In the genomic region with DNA sequence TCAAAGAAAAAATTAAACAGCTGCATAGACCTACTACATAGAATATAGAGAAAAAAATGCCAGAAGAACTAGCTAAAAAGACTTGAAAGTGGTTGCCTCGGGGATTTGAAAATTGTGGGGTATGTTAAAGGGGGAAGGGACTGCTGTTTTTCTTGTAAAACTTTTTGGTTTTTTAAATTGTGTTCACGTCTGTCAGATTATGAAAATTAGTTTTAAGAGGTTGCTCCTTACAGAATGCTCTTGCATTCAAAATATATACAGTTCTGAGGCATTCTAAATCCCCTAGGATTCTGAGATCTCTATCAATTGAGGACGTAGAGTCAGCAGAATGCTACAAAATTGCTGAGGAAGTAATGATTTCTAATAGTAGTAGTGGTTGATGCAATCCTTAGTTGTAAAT, we compare ENCODE assay signal across 22 cellular contexts.
"Had no signal": no experiment of that assay in that cellular context is flagged by ENCODE, and none has a peak within 500 bp of the region (broad histone marks: within the 10 kb centered on the region; RNA-seq: fewer than 3 reads in every experiment).

No MANE protein-coding gene starts in this region.

- H3K27ac Mint-ChIP-seq: activated CD4-positive, alpha-beta memory T cell treated with anti-CD3 and anti-CD28 coated beads, Interleukin-2, amount 10 ng/mL, durations not matched to agents 7 days and 5 days; activated T-helper 17 cell treated with anti-CD3 and anti-CD28 coated beads, Interleukin-2, amount 50 U/mL, for 72 hours; stimulated activated effector memory CD8-positive, alpha-beta T cell treated with anti-CD3 and anti-CD28 coated beads, Interleukin-12 subunit alpha, Interleukin-12 subunit beta, amount 100 ng/mL, for 72 hours had no signal

- ATAC-seq: activated T-helper 17 cell treated with anti-CD3 and anti-CD28 coated beads, Interleukin-2, amount 50 U/mL, for 72 hours; esophagus mucosa; gastroesophageal sphincter; heart left ventricle; SK-N-SH treated with all-trans-retinoic acid at 6 μM for 48 hours; stimulated activated effector memory CD8-positive, alpha-beta T cell treated with anti-CD3 and anti-CD28 coated beads, Interleukin-12 subunit alpha, Interleukin-12 subunit beta, amount 100 ng/mL, for 72 hours; T-cell had no signal

- H3K27ac ChIP-seq: breast epithelium, gastroesophageal sphincter, heart left ventricle, right atrium auricular region, skin epidermis had no signal

- H3K27me3 Mint-ChIP-seq: activated CD4-positive, alpha-beta memory T cell treated with anti-CD3 and anti-CD28 coated beads, Interleukin-2, amount 10 ng/mL, durations not matched to agents 7 days and 5 days; activated T-helper 17 cell treated with anti-CD3 and anti-CD28 coated beads, Interleukin-2, amount 50 U/mL, for 72 hours; T-cell had no signal

- H3K4me3 ChIP-seq: breast epithelium, gastroesophageal sphincter, heart left ventricle, right atrium auricular region, skin epidermis had no signal

- H3K4me1 ChIP-seq: breast epithelium had no signal

- H3K27me3 ChIP-seq: breast epithelium, gastroesophageal sphincter, heart left ventricle, right atrium auricular region had no signal

- H3K36me3 ChIP-seq: breast epithelium had no signal

- DNase-seq: activated CD4-positive, alpha-beta memory T cell treated with anti-CD3 and anti-CD28 coated beads, Interleukin-2, amount 10 ng/mL, durations not matched to agents 7 days and 5 days; activated CD4-positive, alpha-beta T cell treated with anti-CD3 and anti-CD28 coated beads for 48 hours; activated CD4-positive, CD25-positive, alpha-beta regulatory T cell; activated naive CD4-positive, alpha-beta T cell; activated T-cell treated with anti-CD3 and anti-CD28 coated beads, Interleukin-2, amount 50 U/mL, for 1 hour; cerebellar nuclear complex; cortex of kidney; effector CD4-positive, alpha-beta T cell; heart left ventricle; mesenchymal stem cell; nephron progenitor cell; stimulated activated CD4-positive, alpha-beta T cell treated with anti-CD3 and anti-CD28 coated beads, Interleukin-4, amount 100 ng/mL, for 24 hours; T-cell; T-helper 9 cell had no signal

- H3K9me3 ChIP-seq: breast epithelium, gastroesophageal sphincter, heart left ventricle, right atrium auricular region had no signal

- H3K9me3 Mint-ChIP-seq: activated CD4-positive, alpha-beta memory T cell treated with anti-CD3 and anti-CD28 coated beads, Interleukin-2, amount 10 ng/mL, durations not matched to agents 7 days and 5 days; activated T-helper 17 cell treated with anti-CD3 and anti-CD28 coated beads, Interleukin-2, amount 50 U/mL, for 72 hours; nephron progenitor cell; stimulated activated effector memory CD8-positive, alpha-beta T cell treated with anti-CD3 and anti-CD28 coated beads, Interleukin-12 subunit alpha, Interleukin-12 subunit beta, amount 100 ng/mL, for 72 hours; T-cell had no signal

- H3K4me3 Mint-ChIP-seq: activated CD4-positive, alpha-beta memory T cell treated with anti-CD3 and anti-CD28 coated beads, Interleukin-2, amount 10 ng/mL, durations not matched to agents 7 days and 5 days; activated T-helper 17 cell treated with anti-CD3 and anti-CD28 coated beads, Interleukin-2, amount 50 U/mL, for 72 hours; nephron progenitor cell; stimulated activated effector memory CD8-positive, alpha-beta T cell treated with anti-CD3 and anti-CD28 coated beads, Interleukin-12 subunit alpha, Interleukin-12 subunit beta, amount 100 ng/mL, for 72 hours had no signal
